1 cellular context compared by ENCODE assay signal in genomic region chr5:1931590-1932138, GRCh38.
TF ChIP-seq lines count a peak whose summit lies in the region.

No MANE protein-coding gene starts in this region.

TF ChIP-seq in K562, 482 proteins besides CTCF, POLR2A, EP300 and RAD21 (continued from another document):
- TF ChIP-seq, protein P1, sequence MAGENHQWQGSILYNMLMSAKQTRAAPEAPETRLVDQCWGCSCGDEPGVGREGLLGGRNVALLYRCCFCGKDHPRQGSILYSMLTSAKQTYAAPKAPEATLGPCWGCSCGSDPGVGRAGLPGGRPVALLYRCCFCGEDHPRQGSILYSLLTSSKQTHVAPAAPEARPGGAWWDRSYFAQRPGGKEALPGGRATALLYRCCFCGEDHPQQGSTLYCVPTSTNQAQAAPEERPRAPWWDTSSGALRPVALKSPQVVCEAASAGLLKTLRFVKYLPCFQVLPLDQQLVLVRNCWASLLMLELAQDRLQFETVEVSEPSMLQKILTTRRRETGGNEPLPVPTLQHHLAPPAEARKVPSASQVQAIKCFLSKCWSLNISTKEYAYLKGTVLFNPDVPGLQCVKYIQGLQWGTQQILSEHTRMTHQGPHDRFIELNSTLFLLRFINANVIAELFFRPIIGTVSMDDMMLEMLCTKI (IDR thresholded peaks at IDR 0.05; ENCODE audit: partially characterized antibody), result no peak
- TF ChIP-seq, protein P2, sequence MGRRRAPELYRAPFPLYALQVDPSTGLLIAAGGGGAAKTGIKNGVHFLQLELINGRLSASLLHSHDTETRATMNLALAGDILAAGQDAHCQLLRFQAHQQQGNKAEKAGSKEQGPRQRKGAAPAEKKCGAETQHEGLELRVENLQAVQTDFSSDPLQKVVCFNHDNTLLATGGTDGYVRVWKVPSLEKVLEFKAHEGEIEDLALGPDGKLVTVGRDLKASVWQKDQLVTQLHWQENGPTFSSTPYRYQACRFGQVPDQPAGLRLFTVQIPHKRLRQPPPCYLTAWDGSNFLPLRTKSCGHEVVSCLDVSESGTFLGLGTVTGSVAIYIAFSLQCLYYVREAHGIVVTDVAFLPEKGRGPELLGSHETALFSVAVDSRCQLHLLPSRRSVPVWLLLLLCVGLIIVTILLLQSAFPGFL (CRISPR knock-in tag; IDR thresholded peaks at IDR 0.05), result no peak
- no peak for TF ChIP-seq MTA1 (IDR thresholded peaks at IDR 0.05; ENCODE audit: borderline replicate concordance)
- no peak for TF ChIP-seq OTX1 (CRISPR knock-in tag; IDR thresholded peaks at IDR 0.05)
- no peak for TF ChIP-seq KHSRP (IDR thresholded peaks at IDR 0.05)
- no peak for TF ChIP-seq FOXO4 (CRISPR knock-in tag; IDR thresholded peaks at IDR 0.05)
- no peak for TF ChIP-seq THRAP3 (IDR thresholded peaks at IDR 0.05; ENCODE audit: borderline replicate concordance)
- TF ChIP-seq ID3 (CRISPR knock-in tag; IDR thresholded peaks at IDR 0.05), result no peak
- no peak for TF ChIP-seq ID3 (tag; IDR thresholded peaks at IDR 0.05)
- no peak for TF ChIP-seq ZNF431 (CRISPR knock-in tag; IDR thresholded peaks at IDR 0.05)
- TF ChIP-seq ZBTB49 (CRISPR knock-in tag; IDR thresholded peaks at IDR 0.05; ENCODE audit: borderline replicate concordance), result no peak
- TF ChIP-seq EHMT2 (IDR thresholded peaks at IDR 0.05), result no peak
- no peak for TF ChIP-seq KLF16 (IDR thresholded peaks at IDR 0.05)
TF ChIP-seq in K562: peak in this region for 0.
